ENCODE assay signal across 8 cellular contexts in genomic region chr3:32502089-32502943, GRCh38. TPM values are rescaled to one million over a fixed set of nuclear protein-coding genes. Genes with fewer than 3 reads are reported as not detected.
A peak's percentile ranks its signal among the peaks of the same experiment; 100 is the strongest.
DNase-seq lines count a peak whose midpoint lies in the region; ATAC-seq and TF ChIP-seq lines count a peak whose summit lies in the region.

CMTM6 (minus strand) TSS chr3:32502852; CDS start chr3:32502745, 107 bp downstream.

- H3K36me3 ChIP-seq in SK-N-SH (replicated peaks in 1 of 2; ENCODE audit: control insufficient read depth in 1 of 2, insufficient read depth in 2 of 2, low read length in 1 of 2) = peaks cover 6 to 8% of the 10 kb centered on the region in 2 experiments

- TF ChIP-seq EP300 in SK-N-SH (IDR thresholded peaks at IDR 0.05; ENCODE audit: borderline replicate concordance in 1 of 2, low read depth in 1 of 2, low read length in 1 of 2) = no peak

- peaks cover 28% of the 10 kb centered on the region for H4K20me1 ChIP-seq in SK-N-SH (ENCODE audit: insufficient read depth)

- peaks cover 13% of the 10 kb centered on the region for H3F3A ChIP-seq in SK-N-SH (replicated peaks; ENCODE audit: insufficient read depth)

- WGBS in SK-N-SH (ENCODE audit: low lambda C conversion rate) = under 1% methylated on average over 25 of the region's 62 CpGs

- POLR2A ChIA-PET in SK-N-SH (lab: Yijun Ruan, JAX) = no interaction called here

- no peaks in the 10 kb centered on the region for H3K27me3 ChIP-seq in SK-N-SH (ENCODE audit: insufficient read depth)

- H3K9ac ChIP-seq in SK-N-SH = peak within 1 kb of the TSS; percentile 91

- peak within 1 kb of the TSS; percentile 80 to 94 for H3K4me3 ChIP-seq in SK-N-SH (ENCODE audit: low read depth in 2 of 2, low read length in 1 of 2)

- H3K4me3 Mint-ChIP-seq in activated naive CD4-positive, alpha-beta T cell treated with anti-CD3 and anti-CD28 coated beads, Interleukin-2, amount 10 ng/mL, durations not matched to agents 7 days and 5 days = peak within 1 kb of the TSS; percentile 99

- H3K9me3 Mint-ChIP-seq in activated naive CD4-positive, alpha-beta T cell treated with anti-CD3 and anti-CD28 coated beads, Interleukin-2, amount 10 ng/mL, durations not matched to agents 7 days and 5 days = no peaks in the 10 kb centered on the region

- H3K4me1 ChIP-seq in SK-N-SH (ENCODE audit: control insufficient read depth in 1 of 2, insufficient read depth in 2 of 2, low read depth in 1 of 2, low read length in 1 of 2) = peaks cover 0 to 10% of the 10 kb centered on the region in 2 experiments; a peak in 3 of 4 replicates

- peak within 1 kb of the TSS; percentile 92 for H3K27ac Mint-ChIP-seq in activated naive CD4-positive, alpha-beta T cell treated with anti-CD3 and anti-CD28 coated beads, Interleukin-2, amount 10 ng/mL, durations not matched to agents 7 days and 5 days

- H3K9me3 ChIP-seq in SK-N-SH = no peaks in the 10 kb centered on the region

- H3K36me3 Mint-ChIP-seq in activated naive CD4-positive, alpha-beta T cell treated with anti-CD3 and anti-CD28 coated beads, Interleukin-2, amount 10 ng/mL, durations not matched to agents 7 days and 5 days = peaks cover 8% of the 10 kb centered on the region

- no peaks in the 10 kb centered on the region for H3K9me2 ChIP-seq in SK-N-SH

- H2AFZ ChIP-seq in SK-N-SH (ENCODE audit: low read depth) = peak within 1 kb of the TSS; percentile 97

- peak; percentile 86 for DNase-seq in ELF-1 (ENCODE audit: low read depth, low spot score)
- peak; percentile 61 for DNase-seq in KG1 (lab: John Stamatoyannopoulos, UW)
- peak; percentile 95 for DNase-seq in SK-N-SH
- peak; percentile 83 for DNase-seq in activated naive CD4-positive, alpha-beta T cell treated with anti-CD3 and anti-CD28 coated beads, Interleukin-2, amount 10 ng/mL, durations not matched to agents 7 days and 5 days
- DNase-seq in germinal center (ENCODE audit: low spot score) = peak; percentile 93
- DNase-seq in nucleus accumbens (lab: John Stamatoyannopoulos, UW) = peak in 55 of 56 donors; percentile 9 to 90 (median 77)
- DNase-seq in substantia nigra (lab: John Stamatoyannopoulos, UW) = peak; percentile 12 to 92 (median 79)

- peaks cover 50% of the 10 kb centered on the region for H3K79me2 ChIP-seq in SK-N-SH (ENCODE audit: insufficient read depth)

- peak within 1 kb of the TSS; percentile 86 for H3K4me2 ChIP-seq in SK-N-SH

- H3K4me1 Mint-ChIP-seq in activated naive CD4-positive, alpha-beta T cell treated with anti-CD3 and anti-CD28 coated beads, Interleukin-2, amount 10 ng/mL, durations not matched to agents 7 days and 5 days = peaks cover 36% of the 10 kb centered on the region

- TF ChIP-seq CTCF in SK-N-SH (IDR thresholded peaks at IDR 0.05) = no peak

- TF ChIP-seq RAD21 in SK-N-SH (IDR thresholded peaks at IDR 0.05; ENCODE audit: low read length) = no peak

- H3K27ac ChIP-seq in SK-N-SH (ENCODE audit: low read depth in 2 of 2, low read length in 1 of 2) (peak within 1 kb of the TSS; percentile 90 to 94), substantia nigra (ENCODE audit: low read depth, low read length, poor library complexity, severe bottlenecking) (peak within 1 kb of the TSS; percentile 73)

- no peaks in the 10 kb centered on the region for H3K27me3 Mint-ChIP-seq in activated naive CD4-positive, alpha-beta T cell treated with anti-CD3 and anti-CD28 coated beads, Interleukin-2, amount 10 ng/mL, durations not matched to agents 7 days and 5 days

- CTCF ChIA-PET in SK-N-SH (lab: Yijun Ruan, JAX) = interaction anchor here (0.9 to 2.9 kb wide), 6 partner anchors 8 to 206 kb away, joined by 3 to 10 read pairs (median 4); no protein-coding TSS in a partner anchor
- CTCF ChIA-PET in activated naive CD4-positive, alpha-beta T cell treated with anti-CD3 and anti-CD28 coated beads, Interleukin-2, amount 10 ng/mL, durations not matched to agents 7 days and 5 days (lab: Charles Lee) = interaction anchor here (1.0 to 2.3 kb wide), 4 partner anchors 33 to 326 kb away, joined by 4 to 6 read pairs (median 4); no protein-coding TSS in a partner anchor

- peak; percentile 79 for ATAC-seq in GM21723 (IDR thresholded peaks at IDR 0.05; ENCODE audit: unreplicated experiment)

TF ChIP-seq in SK-N-SH, 30 proteins besides CTCF, POLR2A, EP300 and RAD21 (continues in another document):
- TF ChIP-seq FOXJ3 (CRISPR knock-in tag; IDR thresholded peaks at IDR 0.05) = no peak
- TF ChIP-seq NFIC (IDR thresholded peaks at IDR 0.05; ENCODE audit: borderline replicate concordance) = no peak
- no peak for TF ChIP-seq IRF3 (IDR thresholded peaks at IDR 0.05; ENCODE audit: low read depth, low read length)
- TF ChIP-seq TEAD4 (IDR thresholded peaks at IDR 0.05; ENCODE audit: borderline replicate concordance, insufficient read depth) = no peak
- peak; percentile 78; the same call in 1 of the 2 replicates for TF ChIP-seq MXI1 (IDR thresholded peaks at IDR 0.05; ENCODE audit: low read depth, low read length)
- TF ChIP-seq GATA2 (CRISPR knock-in tag; IDR thresholded peaks at IDR 0.05) = no peak
- no peak for TF ChIP-seq REST (IDR thresholded peaks at IDR 0.05; ENCODE audit: low read depth, low read length)
- TF ChIP-seq, protein P1, sequence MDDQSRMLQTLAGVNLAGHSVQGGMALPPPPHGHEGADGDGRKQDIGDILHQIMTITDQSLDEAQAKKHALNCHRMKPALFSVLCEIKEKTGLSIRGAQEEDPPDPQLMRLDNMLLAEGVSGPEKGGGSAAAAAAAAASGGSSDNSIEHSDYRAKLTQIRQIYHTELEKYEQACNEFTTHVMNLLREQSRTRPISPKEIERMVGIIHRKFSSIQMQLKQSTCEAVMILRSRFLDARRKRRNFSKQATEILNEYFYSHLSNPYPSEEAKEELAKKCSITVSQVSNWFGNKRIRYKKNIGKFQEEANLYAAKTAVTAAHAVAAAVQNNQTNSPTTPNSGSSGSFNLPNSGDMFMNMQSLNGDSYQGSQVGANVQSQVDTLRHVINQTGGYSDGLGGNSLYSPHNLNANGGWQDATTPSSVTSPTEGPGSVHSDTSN (IDR thresholded peaks at IDR 0.05) = no peak
- peak; percentile 64 for TF ChIP-seq ELF1 (IDR thresholded peaks at IDR 0.05)
- no peak for TF ChIP-seq FOSL2 (IDR thresholded peaks at IDR 0.05; ENCODE audit: borderline replicate concordance, low read depth)
- TF ChIP-seq, protein P2, sequence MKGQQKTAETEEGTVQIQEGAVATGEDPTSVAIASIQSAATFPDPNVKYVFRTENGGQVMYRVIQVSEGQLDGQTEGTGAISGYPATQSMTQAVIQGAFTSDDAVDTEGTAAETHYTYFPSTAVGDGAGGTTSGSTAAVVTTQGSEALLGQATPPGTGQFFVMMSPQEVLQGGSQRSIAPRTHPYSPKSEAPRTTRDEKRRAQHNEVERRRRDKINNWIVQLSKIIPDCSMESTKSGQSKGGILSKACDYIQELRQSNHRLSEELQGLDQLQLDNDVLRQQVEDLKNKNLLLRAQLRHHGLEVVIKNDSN (IDR thresholded peaks at IDR 0.05; ENCODE audit: borderline replicate concordance, low read depth) = no peak
- TF ChIP-seq FOXM1 (IDR thresholded peaks at IDR 0.05; ENCODE audit: low read depth) = no peak
- TF ChIP-seq USF2 (IDR thresholded peaks at IDR 0.05; ENCODE audit: borderline replicate concordance, low read depth, low read length) = no peak
- TF ChIP-seq JUND (IDR thresholded peaks at IDR 0.05) = no peak
- TF ChIP-seq RXRA (IDR thresholded peaks at IDR 0.05; ENCODE audit: borderline replicate concordance, low read depth) = no peak
- peak; percentile 16 for TF ChIP-seq CHD2 (IDR thresholded peaks at IDR 0.05; ENCODE audit: low read length, partially characterized antibody)
- TF ChIP-seq SMC3 (IDR thresholded peaks at IDR 0.05; ENCODE audit: low read depth, low read length) = no peak

RNA-seq across cellular contexts. Expression of gene CMTM6, which starts in this region (rescaled TPM):
- polyA plus RNA-seq in SK-N-SH (2012; rRNA removed) = 29.8 and 37.8 TPM in 2 replicates
- 54.7 and 70.8 TPM in 2 replicates for polyA plus RNA-seq in SK-N-SH (2012; cell fraction: cytosol; rRNA removed)
- polyA plus RNA-seq in SK-N-SH (2012; cell fraction: nucleus; rRNA removed) = 5.2 and 13.8 TPM in 2 replicates

Comparison
In these comparisons a context has a peak if more than half of its experiments do, and no peak if none do; other contexts are left out.
1. Peak in every context shown above with its lines: DNase-seq, ATAC-seq, H3K4me3 ChIP-seq and H3K27ac ChIP-seq.